ENCODE assay signal across 8 cellular contexts in genomic region chr14:75088566-75089373, GRCh38. TPM values are rescaled to one million over a fixed set of nuclear protein-coding genes. Genes with fewer than 3 reads are reported as not detected.
DNase-seq lines count a peak whose midpoint lies in the region; ATAC-seq and TF ChIP-seq lines count a peak whose summit lies in the region.

No MANE protein-coding gene starts in this region.

- H4K91ac ChIP-seq in IMR-90 (ENCODE audit: insufficient read depth, low read depth, low read length) = no peak overlapping the region

- H3K27ac ChIP-seq in IMR-90 (ENCODE audit: insufficient read depth, low read length) = no peak overlapping the region
- H3K27ac ChIP-seq in PC-9 = no peak overlapping the region
- no peak overlapping the region for H3K27ac ChIP-seq in smooth muscle cell (ENCODE audit: low read depth)

- no peak overlapping the region for H2AFZ ChIP-seq in IMR-90 (replicated peaks; ENCODE audit: low read length, poor library complexity)
- H2AFZ ChIP-seq in PC-9 = no peak overlapping the region
- H2AFZ ChIP-seq in smooth muscle cell (ENCODE audit: low read depth) = no peak overlapping the region

- POLR2A ChIA-PET in IMR-90 (lab: Charles Lee; ENCODE audit: unreplicated experiment) = no interaction called here
- POLR2A ChIA-PET in PC-9 (lab: Charles Lee; ENCODE audit: unreplicated experiment) = interaction anchor here (0.7 kb wide), 2 partner anchors 26 to 85 kb away, joined by 6 to 7 read pairs; no protein-coding TSS in a partner anchor

- peak; percentile 79 for ATAC-seq in IMR-90 (ENCODE audit: low read depth)
- ATAC-seq in GM21367 (IDR thresholded peaks at IDR 0.05; ENCODE audit: unreplicated experiment) = no peak
- ATAC-seq in HG03159 (IDR thresholded peaks at IDR 0.05; ENCODE audit: unreplicated experiment) = no peak

- no peak overlapping the region for H2BK5ac ChIP-seq in IMR-90 (ENCODE audit: low read depth, low read length, poor library complexity, severe bottlenecking)

- no peak overlapping the region for H4K5ac ChIP-seq in IMR-90 (ENCODE audit: low read depth, low read length)

- CTCF ChIA-PET in IMR-90 (lab: Yijun Ruan, JAX) (interaction anchor here (0.6 to 1.5 kb wide), 16 partner anchors 19 to 228 kb away, joined by 3 to 7 read pairs (median 3); partner anchors contain the start of genes PGF, PROX2, RPS6KL1 and ZC2HC1C), PC-9 (lab: Charles Lee) (interaction anchor here (0.5 to 2.8 kb wide), 23 partner anchors 9 to 728 kb away, joined by 3 to 37 read pairs (median 4); partner anchors contain the start of gene RPS6KL1)

- no peak overlapping the region for H2BK20ac ChIP-seq in IMR-90 (ENCODE audit: low read depth, low read length)

- no peak overlapping the region for H3K14ac ChIP-seq in IMR-90 (replicated peaks; ENCODE audit: low read depth, low read length)

- H3K18ac ChIP-seq in IMR-90 (ENCODE audit: low read depth, low read length) = no peak overlapping the region

- no peak overlapping the region for H3K4ac ChIP-seq in IMR-90 (ENCODE audit: low read depth, low read length)

- no peaks in the 10 kb centered on the region for H4K20me1 ChIP-seq in IMR-90 (ENCODE audit: insufficient read depth, low read length)
- H4K20me1 ChIP-seq in PC-9 (ENCODE audit: insufficient read depth) = peaks cover 5% of the 10 kb centered on the region; the same call in 1 of the 2 replicates
- H4K20me1 ChIP-seq in smooth muscle cell (ENCODE audit: low read depth) = no peaks in the 10 kb centered on the region

- intact Hi-C loops in IMR-90 (cut with micrococcal nuclease) (loop anchor here (1.0 to 2.0 kb wide), 3 partner anchors 142 to 228 kb away; no protein-coding TSS in a partner anchor), PC-9 (cut with micrococcal nuclease; ENCODE audit: unreplicated experiment) (loop anchor here (1.0 to 10.0 kb wide), 5 partner anchors 142 to 974 kb away; no protein-coding TSS in a partner anchor)

- DNase-seq in DMS53 treated with DMSO at 0.1 percent for 48 hours (lab: John Stamatoyannopoulos, UW; ENCODE audit: unreplicated experiment) (peak; percentile 30), IMR-90 (peak; percentile 65), PC-9 (peak; percentile 59 to 67), amniotic stem cell (lab: John Stamatoyannopoulos, UW) (peak; percentile 44), hepatic stellate cell (ENCODE audit: low spot score) (peak; percentile 44), smooth muscle cell (lab: John Stamatoyannopoulos, UW; ENCODE audit: unreplicated experiment) (no peak)

- no peaks in the 10 kb centered on the region for H3K9me1 ChIP-seq in IMR-90 (ENCODE audit: insufficient read depth, low read length)

- H3K56ac ChIP-seq in IMR-90 (ENCODE audit: extremely low read depth, insufficient read depth, low read length) = no peak overlapping the region

- dilution Hi-C loops in IMR-90 (cut with HindIII; ENCODE audit: low sequenced_read_pairs, unreplicated experiment) = no loop called here

- peaks cover 16% of the 10 kb centered on the region for H3F3A ChIP-seq in PC-9 (ENCODE audit: insufficient read depth, low read depth)
- no peaks in the 10 kb centered on the region for H3F3A ChIP-seq in smooth muscle cell (ENCODE audit: low read depth)

- no TSS peak for BruUV-seq in IMR-90 (replicated peaks; lab: Mats Ljungman, UMichigan)
- no TSS peak for BruUV-seq in PC-9 (replicated peaks; lab: Mats Ljungman, UMichigan)

- TF ChIP-seq CTCF in IMR-90 (conservative IDR thresholded peaks at IDR 0.05; ENCODE audit: low read depth, low read length) (peak; percentile 94), PC-9 (conservative IDR thresholded peaks at IDR 0.05) (peak; percentile 99), smooth muscle cell (IDR thresholded peaks at IDR 0.05; ENCODE audit: borderline replicate concordance, insufficient read depth, poor library complexity, severe bottlenecking) (peak; percentile 78)

- H3K23ac ChIP-seq in IMR-90 (ENCODE audit: low read depth, low read length) = no peak overlapping the region

- no peaks in the 10 kb centered on the region for H3K9me2 ChIP-seq in PC-9 (ENCODE audit: insufficient read depth)

- H3K79me2 ChIP-seq in PC-9 (ENCODE audit: low read depth) (no peaks in the 10 kb centered on the region), smooth muscle cell (ENCODE audit: low read depth) (no peaks in the 10 kb centered on the region)

- H3K27me3 ChIP-seq in IMR-90 (ENCODE audit: control insufficient read depth, insufficient read depth, low read length) = no peaks in the 10 kb centered on the region
- no peaks in the 10 kb centered on the region for H3K27me3 ChIP-seq in PC-9 (ENCODE audit: insufficient read depth, low read depth)
- no peaks in the 10 kb centered on the region for H3K27me3 ChIP-seq in smooth muscle cell (ENCODE audit: low read depth)

- H2AK9ac ChIP-seq in IMR-90 (replicated peaks; ENCODE audit: low read depth, low read length, poor library complexity) = peak overlapping the region; percentile 17

- no peak overlapping the region for H4K8ac ChIP-seq in IMR-90 (ENCODE audit: low read depth in 2 of 2, low read length in 2 of 2)

- no peaks in the 10 kb centered on the region; a peak in 1 of 4 replicates for H3K79me1 ChIP-seq in IMR-90 (ENCODE audit: low read depth in 1 of 2, low read length in 2 of 2)

- peak; percentile 95 for TF ChIP-seq RAD21 in IMR-90 (IDR thresholded peaks at IDR 0.05; ENCODE audit: low read length)

- H3K9me3 ChIP-seq in IMR-90 (ENCODE audit: control insufficient read depth, insufficient read depth, low read length) = no peaks in the 10 kb centered on the region
- H3K9me3 ChIP-seq in PC-9 (ENCODE audit: insufficient read depth, low read depth) = no peaks in the 10 kb centered on the region
- H3K9me3 ChIP-seq in smooth muscle cell (replicated peaks; ENCODE audit: low read depth) = no peaks in the 10 kb centered on the region

- 0 out of 2 replicates have a peak, but pooled peaks cover 3% of the 10 kb centered on the region for H3K4me1 ChIP-seq in IMR-90 (ENCODE audit: control insufficient read depth, insufficient read depth, low read length)
- H3K4me1 ChIP-seq in PC-9 (replicated peaks; ENCODE audit: insufficient read depth) = no peaks in the 10 kb centered on the region
- H3K4me1 ChIP-seq in smooth muscle cell (ENCODE audit: low read depth) = no peaks in the 10 kb centered on the region

- H3K36me3 ChIP-seq in IMR-90 (ENCODE audit: control insufficient read depth, insufficient read depth, low read length) = peaks cover 26% of the 10 kb centered on the region
- H3K36me3 ChIP-seq in PC-9 (ENCODE audit: low read depth) = peaks cover 71% of the 10 kb centered on the region
- peaks cover 6% of the 10 kb centered on the region for H3K36me3 ChIP-seq in smooth muscle cell (ENCODE audit: low read depth)

- TF ChIP-seq POLR2A in IMR-90 (IDR thresholded peaks at IDR 0.05; ENCODE audit: low read depth, low read length) = peak; percentile 56; the same call in 1 of the 2 replicates

- H2BK120ac ChIP-seq in IMR-90 (ENCODE audit: low read depth, low read length) = no peak overlapping the region

- H3K4me2 ChIP-seq in IMR-90 (ENCODE audit: low read depth, low read length) (no peak overlapping the region), PC-9 (no peak overlapping the region), smooth muscle cell (no peak overlapping the region)

- 80% methylated on average over 1 of the region's 7 CpGs; no CpG with 5 or more reads in 1 of the 2 experiments for WGBS in IMR-90 (ENCODE audit: extremely low coverage in 2 of 2, insufficient read length in 1 of 2), 2 experiments
- WGBS in smooth muscle cell (ENCODE audit: low lambda C conversion rate) = 64% methylated on average over 7 of the region's 7 CpGs

- no peak overlapping the region for H2AK5ac ChIP-seq in IMR-90 (ENCODE audit: low read depth, low read length)

- H2BK15ac ChIP-seq in IMR-90 (ENCODE audit: low read depth, low read length) = no peak overlapping the region

- no peak overlapping the region for H3K9ac ChIP-seq in IMR-90 (ENCODE audit: low read depth, low read length)
- no peak overlapping the region for H3K9ac ChIP-seq in smooth muscle cell (ENCODE audit: low read depth)

- no peak overlapping the region for H3K4me3 ChIP-seq in IMR-90 (ENCODE audit: insufficient read depth, low read depth, low read length)
- no peak overlapping the region for H3K4me3 ChIP-seq in PC-9
- no peak overlapping the region for H3K4me3 ChIP-seq in smooth muscle cell

- in situ Hi-C loops in IMR-90 (cut with MboI; ENCODE audit: low sequenced_read_pairs) = no loop called here

TF ChIP-seq in IMR-90, 13 proteins besides CTCF, POLR2A, EP300 and RAD21:
- TF ChIP-seq SMC3 (IDR thresholded peaks at IDR 0.05; ENCODE audit: low read depth, low read length) (peak; percentile 88), MXI1 (IDR thresholded peaks at IDR 0.05; ENCODE audit: borderline replicate concordance, low read depth, low read length) (no peak)

RNA-seq across cellular contexts. Expression of gene ZC2HC1C, which starts 19.3 kb away (rescaled TPM):
- total RNA-seq in IMR-90 (2012; rRNA removed) = 0.28 and 0.54 TPM in 2 replicates
- 0.15 and 0.36 TPM in 2 replicates for polyA plus RNA-seq in IMR-90 (2012; rRNA removed)
- 0.11 and 0.13 TPM in 2 replicates for polyA plus RNA-seq in IMR-90 (2012; cell fraction: cytosol; rRNA removed)
- polyA plus RNA-seq in IMR-90 (2012; cell fraction: nucleus; rRNA removed; ENCODE audit: low replicate concordance) = 0.09 and 0.34 TPM in 2 replicates
- 11.9 and 13.8 TPM in 2 replicates for total RNA-seq in PC-9 (2021)
- 0.18 and 0.31 TPM in 2 replicates for total RNA-seq in smooth muscle cell
- polyA plus RNA-seq in smooth muscle cell = 0.53 and 2.6 TPM in 2 replicates

RNA-seq across cellular contexts. Expression of gene ACYP1, which starts 24.9 kb away (rescaled TPM):
- total RNA-seq in IMR-90 (2012; rRNA removed) = 4.1 and 6.9 TPM in 2 replicates
- polyA plus RNA-seq in IMR-90 (2012; rRNA removed) = 17.4 and 24.0 TPM in 2 replicates
- polyA plus RNA-seq in IMR-90 (2012; cell fraction: cytosol; rRNA removed) = 4.5 and 5.8 TPM in 2 replicates
- 1.8 and 13.7 TPM in 2 replicates for polyA plus RNA-seq in IMR-90 (2012; cell fraction: nucleus; rRNA removed; ENCODE audit: low replicate concordance)
- total RNA-seq in PC-9 (2021) = 46.5 and 98.9 TPM in 2 replicates
- total RNA-seq in smooth muscle cell = 6.9 and 12.2 TPM in 2 replicates
- 14.9 and 17.3 TPM in 2 replicates for polyA plus RNA-seq in smooth muscle cell

RNA-seq across cellular contexts. Expression of gene MLH3, which starts 37.5 kb away (rescaled TPM):
- 14.7 and 16.9 TPM in 2 replicates for total RNA-seq in IMR-90 (2012; rRNA removed)
- 5.1 and 5.6 TPM in 2 replicates for polyA plus RNA-seq in IMR-90 (2012; rRNA removed)
- polyA plus RNA-seq in IMR-90 (2012; cell fraction: cytosol; rRNA removed) = 1.5 and 2.0 TPM in 2 replicates
- 5.1 and 14.7 TPM in 2 replicates for polyA plus RNA-seq in IMR-90 (2012; cell fraction: nucleus; rRNA removed; ENCODE audit: low replicate concordance)
- 47.6 and 48.7 TPM in 2 replicates for total RNA-seq in PC-9 (2021)
- total RNA-seq in smooth muscle cell = 18.9 and 23.5 TPM in 2 replicates
- polyA plus RNA-seq in smooth muscle cell = 9.6 and 11.5 TPM in 2 replicates

RNA-seq across cellular contexts. Expression of gene NEK9, which starts 38.1 kb away (rescaled TPM):
- total RNA-seq in IMR-90 (2012; rRNA removed) = 22.9 and 31.4 TPM in 2 replicates
- polyA plus RNA-seq in IMR-90 (2012; rRNA removed) = 18.8 and 23.2 TPM in 2 replicates
- 13.8 and 26.9 TPM in 2 replicates for polyA plus RNA-seq in IMR-90 (2012; cell fraction: cytosol; rRNA removed)
- polyA plus RNA-seq in IMR-90 (2012; cell fraction: nucleus; rRNA removed; ENCODE audit: low replicate concordance) = 42.3 and 45.3 TPM in 2 replicates
- total RNA-seq in PC-9 (2021) = 170 and 174 TPM in 2 replicates
- 17.8 and 34.4 TPM in 2 replicates for total RNA-seq in smooth muscle cell
- polyA plus RNA-seq in smooth muscle cell = 10.5 and 12.4 TPM in 2 replicates
